ENCODE assay signal across 13 cellular contexts in the genomic region with DNA sequence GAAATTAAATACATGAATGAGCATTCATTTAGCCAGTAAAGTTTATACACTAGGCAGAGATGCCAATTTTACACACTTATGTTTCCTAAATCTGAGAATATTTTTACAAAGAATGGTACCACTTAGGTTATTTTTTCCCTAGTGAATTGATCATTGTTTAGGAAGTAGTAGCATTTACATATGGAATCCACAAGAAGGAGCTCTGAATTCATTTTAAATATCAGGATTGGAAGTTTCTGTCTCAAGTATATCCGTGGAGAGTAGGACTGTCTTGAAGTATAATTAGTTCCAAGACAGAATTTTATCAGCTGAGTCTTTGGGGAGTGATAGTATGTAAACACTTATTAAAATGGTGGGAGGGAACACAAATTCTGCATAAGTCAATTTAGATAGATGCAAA.
A peak's percentile ranks its signal among the peaks of the same experiment; 100 is the strongest.
DNase-seq lines count a peak whose midpoint lies in the region; ATAC-seq and TF ChIP-seq lines count a peak whose summit lies in the region.
"Had no signal": no experiment of that assay in that cellular context is flagged by ENCODE, and none has a peak within 500 bp of the region (broad histone marks: within the 10 kb centered on the region; RNA-seq: fewer than 3 reads in every experiment).

No MANE protein-coding gene starts in this region.

- H3K9me3 ChIP-seq in SK-N-SH (no peaks in the 10 kb centered on the region), smooth muscle cell (replicated peaks; ENCODE audit: low read depth) (no peaks in the 10 kb centered on the region)

- H3K27ac ChIP-seq in SK-N-SH (ENCODE audit: low read depth in 2 of 2, low read length in 1 of 2) (no peak overlapping the region), RWPE1 (no peak overlapping the region), smooth muscle cell (ENCODE audit: low read depth) (no peak overlapping the region)
- H3K27ac ChIP-seq: HL-60 had no signal

- DNase-seq in SK-N-SH (no peak), RWPE1 (ENCODE audit: low spot score) (no peak), fibroblast of the conjunctiva (ENCODE audit: low read depth) (peak; percentile 35), smooth muscle cell (lab: John Stamatoyannopoulos, UW; ENCODE audit: unreplicated experiment) (no peak), NCI-H2081 (lab: John Stamatoyannopoulos, UW) (no peak), GM13976 (ENCODE audit: low spot score) (no peak), islet precursor cell (no peak)
- DNase-seq: activated naive CD4-positive, alpha-beta T cell treated with anti-CD3 and anti-CD28 coated beads for 36 hours; CD4-positive, CD25-positive, alpha-beta regulatory T cell; NCI-H226; stimulated activated CD4-positive, alpha-beta T cell treated with anti-CD3 and anti-CD28 coated beads, Interleukin-15, amount 100 ng/mL, for 24 hours had no signal

- TF ChIP-seq CTCF in SK-N-SH (IDR thresholded peaks at IDR 0.05) (peak; percentile 44), RWPE1 (conservative IDR thresholded peaks at IDR 0.05; ENCODE audit: low read depth) (peak; percentile 20; the same call in 1 of the 2 replicates), smooth muscle cell (IDR thresholded peaks at IDR 0.05; ENCODE audit: borderline replicate concordance, insufficient read depth, poor library complexity, severe bottlenecking) (peak; percentile 39), GM13976 (IDR thresholded peaks at IDR 0.05; ENCODE audit: borderline replicate concordance, control extremely low read depth, extremely low read depth, insufficient read depth, missing control alignments) (no peak)

- H2AFZ ChIP-seq in SK-N-SH (ENCODE audit: low read depth) = no peak overlapping the region
- H2AFZ ChIP-seq in smooth muscle cell (ENCODE audit: low read depth) = no peak overlapping the region

- no peak overlapping the region for H3K4me2 ChIP-seq in SK-N-SH
- H3K4me2 ChIP-seq in smooth muscle cell = no peak overlapping the region

- in situ Hi-C loops in GM13976 (cut with MboI; ENCODE audit: low sequenced_read_pairs, unreplicated experiment) = no loop called here

- H4K20me1 ChIP-seq in SK-N-SH (ENCODE audit: insufficient read depth) (no peaks in the 10 kb centered on the region), smooth muscle cell (ENCODE audit: low read depth) (no peaks in the 10 kb centered on the region)

- WGBS in SK-N-SH (ENCODE audit: low lambda C conversion rate) = 5% methylated on average over 1 of the region's 1 CpG
- WGBS in smooth muscle cell (ENCODE audit: low lambda C conversion rate) = 6% methylated on average over 1 of the region's 1 CpG

- H3K9ac ChIP-seq in SK-N-SH = no peak overlapping the region
- no peak overlapping the region for H3K9ac ChIP-seq in smooth muscle cell (ENCODE audit: low read depth)

- no peak for TF ChIP-seq EP300 in SK-N-SH (IDR thresholded peaks at IDR 0.05; ENCODE audit: borderline replicate concordance in 1 of 2, low read depth in 1 of 2, low read length in 1 of 2)

- no peaks in the 10 kb centered on the region for H3F3A ChIP-seq in SK-N-SH (replicated peaks; ENCODE audit: insufficient read depth)
- no peaks in the 10 kb centered on the region for H3F3A ChIP-seq in smooth muscle cell (ENCODE audit: low read depth)

- H3K79me2 ChIP-seq in SK-N-SH (ENCODE audit: insufficient read depth) (no peaks in the 10 kb centered on the region), smooth muscle cell (ENCODE audit: low read depth) (no peaks in the 10 kb centered on the region)

- H3K36me3 ChIP-seq in SK-N-SH (replicated peaks in 1 of 2; ENCODE audit: control insufficient read depth in 1 of 2, insufficient read depth in 2 of 2, low read length in 1 of 2) (no peaks in the 10 kb centered on the region), smooth muscle cell (ENCODE audit: low read depth) (no peaks in the 10 kb centered on the region)

- H3K4me1 ChIP-seq in SK-N-SH (ENCODE audit: control insufficient read depth in 1 of 2, insufficient read depth in 2 of 2, low read depth in 1 of 2, low read length in 1 of 2) (no peaks in the 10 kb centered on the region), smooth muscle cell (ENCODE audit: low read depth) (no peaks in the 10 kb centered on the region)

- POLR2A ChIA-PET in SK-N-SH (lab: Yijun Ruan, JAX) = no interaction called here
- POLR2A ChIA-PET in RWPE1 (lab: Yijun Ruan, JAX; ENCODE audit: low non-redundant PET) = no interaction called here

- no peaks in the 10 kb centered on the region for H3K27me3 ChIP-seq in SK-N-SH (ENCODE audit: insufficient read depth)
- H3K27me3 ChIP-seq in smooth muscle cell (ENCODE audit: low read depth) = no peaks in the 10 kb centered on the region

- no peak; the same call in 1 of the 2 replicates for TF ChIP-seq RAD21 in SK-N-SH (IDR thresholded peaks at IDR 0.05; ENCODE audit: low read length)

- CTCF ChIA-PET in SK-N-SH (lab: Yijun Ruan, JAX) = no interaction called here
- CTCF ChIA-PET in RWPE1 (lab: Yijun Ruan, JAX) = interaction anchor here (0.7 kb wide), 1 partner anchor 76 kb away, joined by 3 read pairs; no protein-coding TSS in a partner anchor

- ATAC-seq in SK-N-SH treated with all-trans-retinoic acid at 6 μM for 48 hours = no peak

- H3K4me3 ChIP-seq in SK-N-SH (ENCODE audit: low read depth in 2 of 2, low read length in 1 of 2) = no peak overlapping the region
- H3K4me3 ChIP-seq in smooth muscle cell = no peak overlapping the region

- H3K9me2 ChIP-seq in SK-N-SH = no peaks in the 10 kb centered on the region

TF ChIP-seq in SK-N-SH, 30 proteins besides CTCF, POLR2A, EP300 and RAD21:
- TF ChIP-seq POLR2AphosphoS5 (IDR thresholded peaks at IDR 0.05; ENCODE audit: low read depth, low read length) = no peak
- TF ChIP-seq, protein P1, sequence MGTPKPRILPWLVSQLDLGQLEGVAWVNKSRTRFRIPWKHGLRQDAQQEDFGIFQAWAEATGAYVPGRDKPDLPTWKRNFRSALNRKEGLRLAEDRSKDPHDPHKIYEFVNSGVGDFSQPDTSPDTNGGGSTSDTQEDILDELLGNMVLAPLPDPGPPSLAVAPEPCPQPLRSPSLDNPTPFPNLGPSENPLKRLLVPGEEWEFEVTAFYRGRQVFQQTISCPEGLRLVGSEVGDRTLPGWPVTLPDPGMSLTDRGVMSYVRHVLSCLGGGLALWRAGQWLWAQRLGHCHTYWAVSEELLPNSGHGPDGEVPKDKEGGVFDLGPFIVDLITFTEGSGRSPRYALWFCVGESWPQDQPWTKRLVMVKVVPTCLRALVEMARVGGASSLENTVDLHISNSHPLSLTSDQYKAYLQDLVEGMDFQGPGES (IDR thresholded peaks at IDR 0.05; ENCODE audit: low read depth, low read length) = no peak
- no peak for TF ChIP-seq SMC3 (IDR thresholded peaks at IDR 0.05; ENCODE audit: low read depth, low read length)
- TF ChIP-seq GABPA (IDR thresholded peaks at IDR 0.05; ENCODE audit: low read depth) = no peak
- TF ChIP-seq RFX5 (IDR thresholded peaks at IDR 0.05; ENCODE audit: low read length) = no peak
- no peak for TF ChIP-seq YY1 (IDR thresholded peaks at IDR 0.05; ENCODE audit: low read depth)
- TF ChIP-seq NFIC (IDR thresholded peaks at IDR 0.05; ENCODE audit: borderline replicate concordance) = no peak
- no peak for TF ChIP-seq RCOR1 (IDR thresholded peaks at IDR 0.05; ENCODE audit: low read length)
- TF ChIP-seq, protein P2, sequence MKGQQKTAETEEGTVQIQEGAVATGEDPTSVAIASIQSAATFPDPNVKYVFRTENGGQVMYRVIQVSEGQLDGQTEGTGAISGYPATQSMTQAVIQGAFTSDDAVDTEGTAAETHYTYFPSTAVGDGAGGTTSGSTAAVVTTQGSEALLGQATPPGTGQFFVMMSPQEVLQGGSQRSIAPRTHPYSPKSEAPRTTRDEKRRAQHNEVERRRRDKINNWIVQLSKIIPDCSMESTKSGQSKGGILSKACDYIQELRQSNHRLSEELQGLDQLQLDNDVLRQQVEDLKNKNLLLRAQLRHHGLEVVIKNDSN (IDR thresholded peaks at IDR 0.05; ENCODE audit: borderline replicate concordance, low read depth) = no peak
- TF ChIP-seq FOSL2 (IDR thresholded peaks at IDR 0.05; ENCODE audit: borderline replicate concordance, low read depth) = no peak
- TF ChIP-seq CHD2 (IDR thresholded peaks at IDR 0.05; ENCODE audit: low read length, partially characterized antibody) = no peak

TF ChIP-seq in SK-N-SH treated with all-trans-retinoic acid at 6 μM for 48 hours, 23 proteins besides CTCF, POLR2A, EP300 and RAD21 (continues in another document):
- TF ChIP-seq ZC3H10 (CRISPR knock-in tag; IDR thresholded peaks at IDR 0.05) (no peak), ESRRG (CRISPR knock-in tag; IDR thresholded peaks at IDR 0.05) (no peak), ARNTL (CRISPR knock-in tag; IDR thresholded peaks at IDR 0.05; ENCODE audit: borderline replicate concordance, low read depth) (no peak), BACH2 (CRISPR knock-in tag; IDR thresholded peaks at IDR 0.05; ENCODE audit: borderline replicate concordance) (no peak), RARB (CRISPR knock-in tag; IDR thresholded peaks at IDR 0.05) (no peak), TOX (CRISPR knock-in tag; IDR thresholded peaks at IDR 0.05; ENCODE audit: borderline replicate concordance) (no peak), SNAI2 (CRISPR knock-in tag; IDR thresholded peaks at IDR 0.05) (no peak), ZNF565 (CRISPR knock-in tag; conservative IDR thresholded peaks at IDR 0.05; ENCODE audit: low read depth) (no peak), ZNF70 (CRISPR knock-in tag; IDR thresholded peaks at IDR 0.05) (no peak), PPARA (CRISPR knock-in tag; IDR thresholded peaks at IDR 0.05; ENCODE audit: borderline replicate concordance) (no peak), OSR1 (CRISPR knock-in tag; IDR thresholded peaks at IDR 0.05) (no peak), ISL1 (CRISPR knock-in tag; IDR thresholded peaks at IDR 0.05) (no peak), CSDC2 (CRISPR knock-in tag; IDR thresholded peaks at IDR 0.05) (no peak), GLIS3 (CRISPR knock-in tag; IDR thresholded peaks at IDR 0.05) (no peak)
- TF ChIP-seq, protein P3, sequence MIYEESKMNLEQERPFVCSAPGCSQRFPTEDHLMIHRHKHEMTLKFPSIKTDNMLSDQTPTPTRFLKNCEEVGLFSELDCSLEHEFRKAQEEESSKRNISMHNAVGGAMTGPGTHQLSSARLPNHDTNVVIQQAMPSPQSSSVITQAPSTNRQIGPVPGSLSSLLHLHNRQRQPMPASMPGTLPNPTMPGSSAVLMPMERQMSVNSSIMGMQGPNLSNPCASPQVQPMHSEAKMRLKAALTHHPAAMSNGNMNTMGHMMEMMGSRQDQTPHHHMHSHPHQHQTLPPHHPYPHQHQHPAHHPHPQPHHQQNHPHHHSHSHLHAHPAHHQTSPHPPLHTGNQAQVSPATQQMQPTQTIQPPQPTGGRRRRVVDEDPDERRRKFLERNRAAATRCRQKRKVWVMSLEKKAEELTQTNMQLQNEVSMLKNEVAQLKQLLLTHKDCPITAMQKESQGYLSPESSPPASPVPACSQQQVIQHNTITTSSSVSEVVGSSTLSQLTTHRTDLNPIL (CRISPR knock-in tag; IDR thresholded peaks at IDR 0.05; ENCODE audit: low read depth) = no peak
